Comparison of ENCODE assay signal across 9 cellular contexts in the genomic region with DNA sequence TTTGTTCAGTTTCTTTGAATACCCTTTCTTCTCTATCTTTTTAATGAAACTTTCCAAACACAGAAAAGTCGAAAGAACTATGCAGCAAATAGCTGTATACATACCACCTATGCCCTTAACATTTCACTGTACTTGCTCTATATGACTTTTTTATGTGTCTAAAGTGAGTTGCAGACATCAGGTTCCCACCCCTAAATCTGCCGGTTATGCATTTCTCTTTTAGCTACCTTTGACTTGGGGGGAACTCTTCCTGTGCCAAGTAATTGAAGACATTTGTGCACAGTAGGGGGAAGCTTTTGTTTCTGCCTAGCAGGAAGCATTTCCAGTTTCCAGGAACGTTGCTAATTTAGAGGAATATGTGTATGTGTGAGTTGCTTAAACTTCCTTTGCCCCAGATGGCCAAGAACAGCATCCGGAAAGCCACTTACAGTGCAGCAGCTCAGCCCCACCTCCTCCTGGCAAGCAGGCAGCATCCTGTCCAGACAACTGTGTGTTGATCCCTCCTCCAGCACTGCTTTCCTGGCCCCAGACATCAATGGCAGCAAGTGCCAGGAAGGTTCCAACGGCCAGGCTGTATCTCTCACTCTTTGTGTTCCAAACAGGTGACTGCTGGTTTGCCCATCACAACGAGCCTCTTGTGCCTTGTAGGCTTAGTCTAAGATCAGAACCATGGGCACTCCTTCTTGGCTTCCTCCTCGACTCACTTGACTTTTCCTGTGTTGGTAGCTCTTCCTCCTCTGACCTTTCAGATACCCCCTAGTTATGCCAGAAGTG. TPM values are rescaled to one million over a fixed set of nuclear protein-coding genes. Genes with fewer than 3 reads are reported as not detected.
DNase-seq lines count a peak whose midpoint lies in the region; ATAC-seq and TF ChIP-seq lines count a peak whose summit lies in the region.
"Had no signal": no experiment of that assay in that cellular context is flagged by ENCODE, and none has a peak within 500 bp of the region (broad histone marks: within the 10 kb centered on the region; RNA-seq: fewer than 3 reads in every experiment).

No MANE protein-coding gene starts in this region.

- no peak for TF ChIP-seq CTCF in VCaP (conservative IDR thresholded peaks at IDR 0.05)
- no peak for TF ChIP-seq CTCF in foreskin fibroblast (IDR thresholded peaks at IDR 0.05; ENCODE audit: low read depth, low read length)

- ATAC-seq in HG02870 (IDR thresholded peaks at IDR 0.05; ENCODE audit: unreplicated experiment): no peak
- no peak for ATAC-seq in GM18870 (IDR thresholded peaks at IDR 0.05; ENCODE audit: unreplicated experiment)

- in situ Hi-C loops in G401 (cut with HindIII; ENCODE audit: low sequenced_read_pairs): no loop called here

- DNase-seq in G401 (ENCODE audit: low spot score) (peak; percentile 96), foreskin fibroblast (peak; percentile 57 to 71), pulmonary artery endothelial cell (ENCODE audit: low read depth, low spot score) (peak; percentile 70), NCI-H1417 treated with DMSO at 0.1 percent for 48 hours (lab: John Stamatoyannopoulos, UW) (no peak), SKM-1 (lab: John Stamatoyannopoulos, UW; ENCODE audit: unreplicated experiment) (no peak)

- no peak overlapping the region for H3K4me3 ChIP-seq in foreskin fibroblast (ENCODE audit: low read depth in 1 of 2, low read length in 2 of 2)

- peak overlapping the region; percentile 62 for H3K27ac ChIP-seq in VCaP

RNA-seq across cellular contexts. Expression of gene GRAMD1A, which starts 14.7 kb away (rescaled TPM):
- total RNA-seq in G401 (2014; rRNA removed; shearing (Covaris generic)): 29.9 and 42.9 TPM in 2 replicates
- total RNA-seq in pulmonary artery endothelial cell: 43.0 and 46.6 TPM in 2 replicates

RNA-seq across cellular contexts. Expression of gene ZNF792, which starts 21.4 kb away (rescaled TPM):
- 2.2 and 8.3 TPM in 2 replicates for total RNA-seq in G401 (2014; rRNA removed; shearing (Covaris generic))
- 30.8 and 38.7 TPM in 2 replicates for total RNA-seq in pulmonary artery endothelial cell

RNA-seq across cellular contexts. Expression of gene SCN1B, which starts 44.8 kb away (rescaled TPM):
- total RNA-seq in G401 (2014; rRNA removed; shearing (Covaris generic)): 0.17 TPM in 1 of 2 replicates, not detected in the other
- total RNA-seq in pulmonary artery endothelial cell: 13.8 and 19.5 TPM in 2 replicates

RNA-seq across cellular contexts. Expression of gene HPN, which starts 56.1 kb away (rescaled TPM):
- not detected in 2 replicates for total RNA-seq in G401 (2014; rRNA removed; shearing (Covaris generic))
- 0.04 TPM in 1 of 2 replicates, not detected in the other for total RNA-seq in pulmonary artery endothelial cell
- total RNA-seq: HT1080 had no signal

RNA-seq across cellular contexts. Expression of gene ZNF30, which starts 58.7 kb away (rescaled TPM):
- 2.8 and 3.2 TPM in 2 replicates for total RNA-seq in G401 (2014; rRNA removed; shearing (Covaris generic))
- total RNA-seq in pulmonary artery endothelial cell: 3.2 and 5.0 TPM in 2 replicates

Comparison
In these comparisons a context has a peak if more than half of its experiments do, and no peak if none do; other contexts are left out.
1. DNase-seq: peak in G401 (single experiment), foreskin fibroblast (2 of 2) and pulmonary artery endothelial cell (single experiment); none in NCI-H1417 treated with DMSO at 0.1 percent for 48 hours (single experiment) and SKM-1 (single experiment).
2. RNA of gene SCN1B, which starts 44.8 kb away (total RNA-seq): 13.8 to 19.5 TPM in pulmonary artery endothelial cell; 0.17 TPM in G401; every median in the first group is over 10 times any median in the second.